16 cellular contexts compared by ENCODE assay signal in genomic region chr6:25332671-25333071, GRCh38. TPM values are rescaled to one million over a fixed set of nuclear protein-coding genes. Genes with fewer than 3 reads are reported as not detected.
DNase-seq lines count a peak whose midpoint lies in the region; FAIRE-seq and TF ChIP-seq lines count a peak whose summit lies in the region.
"Had no signal": no experiment of that assay in that cellular context is flagged by ENCODE, and none has a peak within 500 bp of the region (broad histone marks: within the 10 kb centered on the region; RNA-seq: fewer than 3 reads in every experiment).

No MANE protein-coding gene starts in this region.

- TF ChIP-seq CTCF in H1 (IDR thresholded peaks at IDR 0.05; ENCODE audit: control extremely low read depth in 1 of 3, insufficient read depth in 1 of 3, low read depth in 1 of 3, low read length in 3 of 3) (no peak), esophagus muscularis mucosa (IDR thresholded peaks at IDR 0.05) (no peak)

- no peak overlapping the region for H3K4me2 ChIP-seq in H1 (ENCODE audit: insufficient read depth in 1 of 2, low read depth in 2 of 2, low read length in 2 of 2)
- H3K4me2 ChIP-seq: smooth muscle cell had no signal

- CTCF ChIA-PET in H1 (lab: Charles Lee; ENCODE audit: partially characterized antibody): no interaction called here

- peak; percentile 23 for FAIRE-seq in GM19239 (lab: Jason Lieb, UNC)
- FAIRE-seq in H1 (lab: Jason Lieb, UNC): no peak
- FAIRE-seq: frontal cortex had no signal

- H3K36me3 ChIP-seq in H1 (ENCODE audit: control insufficient read depth in 2 of 4, insufficient read depth in 4 of 4, low read length in 3 of 4): no peaks in the 10 kb centered on the region
- no peaks in the 10 kb centered on the region for H3K36me3 ChIP-seq in esophagus muscularis mucosa
- H3K36me3 ChIP-seq: colonic mucosa, thyroid gland had no signal

- H3K23ac ChIP-seq in H1 (ENCODE audit: insufficient read length): no peak overlapping the region

- H3K56ac ChIP-seq in H1 (replicated peaks; ENCODE audit: insufficient read length, low read depth, low read length): no peak overlapping the region

- DNase-seq in GM19239 (ENCODE audit: insufficient read length, low spot score) (no peak), NCI-H69 (lab: John Stamatoyannopoulos, UW) (peak; percentile 32), H1 (ENCODE audit: low read depth in 1 of 2, low spot score in 2 of 2) (no peak), pons (ENCODE audit: low spot score) (peak; percentile 72), SIG-M5 (lab: John Stamatoyannopoulos, UW) (no peak), esophagus muscularis mucosa (ENCODE audit: extremely low spot score) (no peak), posterior cingulate gyrus (no peak)
- DNase-seq: activated CD4-positive, alpha-beta T cell treated with anti-CD3 and anti-CD28 coated beads, Interleukin-2, amount 50 U/mL, for 1 hour; AML-193; colonic mucosa; left cardiac atrium; NCI-H187; thyroid gland had no signal

- H4K20me1 ChIP-seq in H1 (replicated peaks in 1 of 2; ENCODE audit: control insufficient read depth in 1 of 2, insufficient read depth in 2 of 2, low read length in 2 of 2): peaks cover 2 to 10% of the 10 kb centered on the region in 2 experiments

- H3K27me3 ChIP-seq in H1 (replicated peaks in 1 of 4; ENCODE audit: control insufficient read depth in 3 of 4, extremely low read depth in 1 of 4, insufficient read depth in 3 of 4, low read length in 3 of 4) (no peaks in the 10 kb centered on the region), esophagus muscularis mucosa (peaks cover 0 to 3% (median 0%) of the 10 kb centered on the region in 4 donors)
- H3K27me3 ChIP-seq: colonic mucosa, thyroid gland had no signal

- no peak overlapping the region for H2BK20ac ChIP-seq in H1 (ENCODE audit: low read length)

- no peak overlapping the region for H3K9ac ChIP-seq in H1 (replicated peaks in 1 of 4; ENCODE audit: extremely low read depth in 1 of 4, low read depth in 3 of 4, low read length in 3 of 4)
- H3K9ac ChIP-seq: parathyroid adenoma had no signal

- H2AK5ac ChIP-seq in H1 (ENCODE audit: low read depth, low read length): no peak overlapping the region; the same call in 1 of the 2 replicates

- H4K5ac ChIP-seq in H1 (ENCODE audit: insufficient read length, low read depth, low read length): no peak overlapping the region

- peaks cover 11% of the 10 kb centered on the region for H3K79me1 ChIP-seq in H1 (ENCODE audit: low read depth, low read length)

- no peak overlapping the region for H4K8ac ChIP-seq in H1 (ENCODE audit: extremely low read depth, insufficient read depth, low read length)

- H3K9me3 ChIP-seq in H1 (ENCODE audit: insufficient read depth in 2 of 2, low read depth in 1 of 2, low read length in 1 of 2) (no peaks in the 10 kb centered on the region), esophagus muscularis mucosa (no peaks in the 10 kb centered on the region)
- H3K9me3 ChIP-seq: colonic mucosa, thyroid gland had no signal

- peaks cover 4 to 100% of the 10 kb centered on the region in 2 experiments for H3K79me2 ChIP-seq in H1 (ENCODE audit: control insufficient read depth in 1 of 2, insufficient read depth in 2 of 2, low read length in 2 of 2)

- intact Hi-C loops in esophagus muscularis mucosa (cut with DNase I) (no loop called here), posterior cingulate gyrus (cut with DNase I) (no loop called here)

- 71% methylated on average over 5 of the region's 5 CpGs; no CpG with 5 or more reads in 1 of the 2 experiments for WGBS in H1 (ENCODE audit: extremely low coverage in 1 of 2, insufficient coverage in 1 of 2, insufficient read length in 1 of 2, insufficient replicate concordance in 2 of 2, low coverage in 1 of 2, low lambda C conversion rate in 2 of 2, missing lambda C conversion rate in 1 of 2), 2 experiments
- 55% methylated on average over 5 of the region's 5 CpGs for WGBS in esophagus muscularis mucosa

- no peak overlapping the region for H2BK120ac ChIP-seq in H1 (replicated peaks; ENCODE audit: low read depth, low read length)

- H2AFZ ChIP-seq in H1 (ENCODE audit: low read length): no peak overlapping the region
- H2AFZ ChIP-seq: parathyroid adenoma had no signal

- TF ChIP-seq POLR2A in H1 (IDR thresholded peaks at IDR 0.05; ENCODE audit: control extremely low read depth in 1 of 2, low read depth in 2 of 2, low read length in 2 of 2): no peak
- TF ChIP-seq POLR2A in esophagus muscularis mucosa (IDR thresholded peaks at IDR 0.05; ENCODE audit: low read depth): no peak

- H3K4me1 ChIP-seq in H1 (replicated peaks in 1 of 4; ENCODE audit: control insufficient read depth in 3 of 4, insufficient read depth in 4 of 4, low read length in 3 of 4) (peaks cover 3 to 29% (median 13%) of the 10 kb centered on the region in 4 experiments; a peak in 6 of 7 replicates), esophagus muscularis mucosa (peaks cover 0 to 21% (median 4%) of the 10 kb centered on the region in 4 donors)

- no peak overlapping the region for H3K4ac ChIP-seq in H1 (replicated peaks; ENCODE audit: insufficient read length, low read depth, low read length)

- no peaks in the 10 kb centered on the region for H3K23me2 ChIP-seq in H1 (ENCODE audit: low read depth, low read length)

- H3K27ac ChIP-seq in H1 (ENCODE audit: low read depth, low read length) (no peak overlapping the region), esophagus muscularis mucosa (replicated peaks in 1 of 4) (no peak overlapping the region)
- H3K27ac ChIP-seq: colonic mucosa, parathyroid adenoma, thyroid gland had no signal

- H3K18ac ChIP-seq in H1 (ENCODE audit: extremely low read depth, low read length): no peak overlapping the region

- TF ChIP-seq EP300 in H1 (IDR thresholded peaks at IDR 0.05; ENCODE audit: borderline replicate concordance in 1 of 2, low read depth in 2 of 2, low read length in 2 of 2): no peak
- TF ChIP-seq EP300 in esophagus muscularis mucosa (IDR thresholded peaks at IDR 0.05): no peak

- peak overlapping the region; percentile 27 for H4K91ac ChIP-seq in H1 (replicated peaks; ENCODE audit: insufficient read length, low read length)

- no peak for TF ChIP-seq RAD21 in H1 (IDR thresholded peaks at IDR 0.05 in 1 of 2, conservative IDR thresholded peaks at IDR 0.05 in 1 of 2; ENCODE audit: low read depth in 2 of 2, low read length in 2 of 2)

- H2BK12ac ChIP-seq in H1 (ENCODE audit: low read depth, low read length): peak overlapping the region; percentile 30; the same call in 1 of the 2 replicates

- no peak overlapping the region for H2BK5ac ChIP-seq in H1 (ENCODE audit: low read depth, low read length)

- POLR2A ChIA-PET in H1 (lab: Charles Lee; ENCODE audit: partially characterized antibody): no interaction called here

- no peak overlapping the region for H2BK15ac ChIP-seq in H1 (ENCODE audit: low read length)

- H3K4me3 ChIP-seq in H1 (ENCODE audit: extremely low read depth in 1 of 4, insufficient read depth in 2 of 4, low read depth in 3 of 4, low read length in 4 of 4) (no peak overlapping the region), esophagus muscularis mucosa (no peak overlapping the region)
- H3K4me3 ChIP-seq: colonic mucosa, smooth muscle cell, thyroid gland had no signal

- H3K14ac ChIP-seq in H1 (ENCODE audit: insufficient read length): no peak overlapping the region

TF ChIP-seq in H1, 55 proteins besides CTCF, POLR2A, EP300 and RAD21:
- no peak for TF ChIP-seq ASH2L (IDR thresholded peaks at IDR 0.05; ENCODE audit: low read length)
- TF ChIP-seq RXRA (IDR thresholded peaks at IDR 0.05; ENCODE audit: insufficient read depth, low read depth, low read length): no peak
- TF ChIP-seq JUND (IDR thresholded peaks at IDR 0.05; ENCODE audit: low read length): no peak
- TF ChIP-seq CBX5 (IDR thresholded peaks at IDR 0.05; ENCODE audit: low read depth, low read length): no peak
- TF ChIP-seq SP4 (IDR thresholded peaks at IDR 0.05; ENCODE audit: low read length): no peak
- TF ChIP-seq RBBP5 (IDR thresholded peaks at IDR 0.05; ENCODE audit: borderline replicate concordance, low read depth, low read length): no peak
- no peak for TF ChIP-seq HDAC2 (IDR thresholded peaks at IDR 0.05; ENCODE audit: borderline replicate concordance in 1 of 2, low read depth in 2 of 2, low read length in 2 of 2)
- no peak for TF ChIP-seq TEAD4 (IDR thresholded peaks at IDR 0.05; ENCODE audit: low read depth, low read length)
- no peak for TF ChIP-seq ATF3 (IDR thresholded peaks at IDR 0.05; ENCODE audit: insufficient read depth, low read depth, low read length)
- no peak for TF ChIP-seq TBP (IDR thresholded peaks at IDR 0.05; ENCODE audit: low read depth, low read length)
- TF ChIP-seq CBX8 (IDR thresholded peaks at IDR 0.05; ENCODE audit: borderline replicate concordance, low read depth, low read length): no peak
- no peak for TF ChIP-seq NRF1 (IDR thresholded peaks at IDR 0.05; ENCODE audit: low read depth, low read length)
- no peak for TF ChIP-seq KDM4A (IDR thresholded peaks at IDR 0.05; ENCODE audit: low read depth, low read length, severe bottlenecking)
- TF ChIP-seq HDAC6 (IDR thresholded peaks at IDR 0.05; ENCODE audit: low read depth, low read length): no peak
- TF ChIP-seq SP1 (IDR thresholded peaks at IDR 0.05; ENCODE audit: low read depth, low read length): no peak
- TF ChIP-seq TCF12 (IDR thresholded peaks at IDR 0.05; ENCODE audit: low read depth, low read length): no peak
- TF ChIP-seq TAF1 (IDR thresholded peaks at IDR 0.05; ENCODE audit: low read depth, low read length): no peak
- TF ChIP-seq SP2 (IDR thresholded peaks at IDR 0.05; ENCODE audit: low read length): no peak
- TF ChIP-seq BACH1 (IDR thresholded peaks at IDR 0.05; ENCODE audit: low read length): no peak
- TF ChIP-seq SRF (IDR thresholded peaks at IDR 0.05; ENCODE audit: low read depth, low read length): no peak

RNA-seq across cellular contexts. Expression of gene CARMIL1, which starts 53.5 kb away (rescaled TPM):
- total RNA-seq in H1 (2021; fragmentation: NEBNext Ultra II Directional; extraction: Animal tissue kit (Norgen Biotek cat#: 25700)): 39.0 and 40.4 TPM in 2 replicates
- 10.7 and 20.3 TPM in 2 replicates for polyA plus RNA-seq in H1 (2011; rRNA removed)
- polyA plus RNA-seq in H1 (2011; cell fraction: cytosol; rRNA removed): 16.5 TPM
- 9.9 TPM for polyA plus RNA-seq in H1 (2011; cell fraction: nucleus; rRNA removed)
- polyA plus RNA-seq in H1 (2012, experiment 1 of 2): 19.1 to 39.0 TPM (median 24.0 TPM) in 4 replicates
- 4.7 TPM for polyA plus RNA-seq in H1 (2012, experiment 2 of 2)
- 22.8 TPM for polyA plus RNA-seq in H1 (2013, experiment 1 of 2)
- 22.6 TPM for polyA plus RNA-seq in H1 (2013, experiment 2 of 2)
- polyA minus RNA-seq in H1 (2011; rRNA and poly(A)+ RNA removed): 25.0 and 40.8 TPM in 2 replicates
- 23.8 TPM for polyA minus RNA-seq in H1 (2011; cell fraction: cytosol; rRNA and poly(A)+ RNA removed)
- 34.7 TPM for polyA minus RNA-seq in H1 (2011; cell fraction: nucleus; rRNA and poly(A)+ RNA removed)
- 10 to 100 TPM in 3 of 4 donors, 1 to 10 TPM in 1; 10.0 to 12.1 (median 11.1) TPM for total RNA-seq in esophagus muscularis mucosa

Comparison
In these comparisons a context has a peak if more than half of its experiments do, and no peak if none do; other contexts are left out.
1. DNase-seq: peak in NCI-H69 (single experiment) and pons (single experiment); none in GM19239 (single experiment), H1 (0 of 2), SIG-M5 (single experiment), esophagus muscularis mucosa (single experiment) and posterior cingulate gyrus (0 of 10).